1 cellular context compared by ENCODE assay signal in the genomic region with DNA sequence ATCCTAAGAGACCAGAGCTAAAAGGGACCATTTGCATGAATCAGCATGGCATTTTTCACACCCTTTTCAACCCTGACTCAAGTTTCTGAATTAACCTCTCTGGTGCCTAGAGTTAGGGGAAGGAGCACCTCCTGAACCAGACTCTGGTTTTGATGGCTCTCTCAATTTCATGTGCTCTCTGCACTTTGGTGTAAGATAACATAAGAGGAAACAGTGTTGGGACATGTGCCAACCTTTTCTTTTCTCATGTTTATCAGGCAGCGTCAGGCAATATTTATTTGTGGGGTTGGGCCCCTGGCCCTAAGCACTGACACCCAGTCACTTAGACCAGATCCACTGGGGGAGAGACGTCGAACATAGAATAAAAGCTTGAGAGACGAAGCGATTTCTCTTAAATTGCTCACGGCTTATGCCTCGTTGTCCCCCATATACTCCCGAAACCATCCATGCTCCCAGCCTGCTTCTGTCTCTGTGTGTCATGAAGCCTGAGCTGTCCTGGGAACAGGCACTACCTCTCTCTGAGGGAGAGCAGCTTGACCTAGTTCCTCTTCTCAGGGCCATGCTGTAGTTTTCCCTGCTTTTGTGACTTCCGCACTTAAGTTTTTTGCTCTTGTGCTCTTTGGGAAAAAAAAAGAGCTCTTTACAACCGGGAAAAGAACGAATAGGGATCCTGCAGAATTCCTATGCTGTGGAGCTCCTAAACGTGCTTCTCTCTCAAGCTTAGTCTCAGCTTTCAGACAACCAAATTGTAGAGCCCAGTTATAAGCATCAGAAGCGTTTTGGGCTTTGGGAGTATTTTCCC.
TF ChIP-seq lines count a peak whose summit lies in the region.

No MANE protein-coding gene starts in this region.

TF ChIP-seq in K562, 482 proteins besides CTCF, POLR2A, EP300 and RAD21 (continued from another document and continues in another):
- TF ChIP-seq, protein P1, sequence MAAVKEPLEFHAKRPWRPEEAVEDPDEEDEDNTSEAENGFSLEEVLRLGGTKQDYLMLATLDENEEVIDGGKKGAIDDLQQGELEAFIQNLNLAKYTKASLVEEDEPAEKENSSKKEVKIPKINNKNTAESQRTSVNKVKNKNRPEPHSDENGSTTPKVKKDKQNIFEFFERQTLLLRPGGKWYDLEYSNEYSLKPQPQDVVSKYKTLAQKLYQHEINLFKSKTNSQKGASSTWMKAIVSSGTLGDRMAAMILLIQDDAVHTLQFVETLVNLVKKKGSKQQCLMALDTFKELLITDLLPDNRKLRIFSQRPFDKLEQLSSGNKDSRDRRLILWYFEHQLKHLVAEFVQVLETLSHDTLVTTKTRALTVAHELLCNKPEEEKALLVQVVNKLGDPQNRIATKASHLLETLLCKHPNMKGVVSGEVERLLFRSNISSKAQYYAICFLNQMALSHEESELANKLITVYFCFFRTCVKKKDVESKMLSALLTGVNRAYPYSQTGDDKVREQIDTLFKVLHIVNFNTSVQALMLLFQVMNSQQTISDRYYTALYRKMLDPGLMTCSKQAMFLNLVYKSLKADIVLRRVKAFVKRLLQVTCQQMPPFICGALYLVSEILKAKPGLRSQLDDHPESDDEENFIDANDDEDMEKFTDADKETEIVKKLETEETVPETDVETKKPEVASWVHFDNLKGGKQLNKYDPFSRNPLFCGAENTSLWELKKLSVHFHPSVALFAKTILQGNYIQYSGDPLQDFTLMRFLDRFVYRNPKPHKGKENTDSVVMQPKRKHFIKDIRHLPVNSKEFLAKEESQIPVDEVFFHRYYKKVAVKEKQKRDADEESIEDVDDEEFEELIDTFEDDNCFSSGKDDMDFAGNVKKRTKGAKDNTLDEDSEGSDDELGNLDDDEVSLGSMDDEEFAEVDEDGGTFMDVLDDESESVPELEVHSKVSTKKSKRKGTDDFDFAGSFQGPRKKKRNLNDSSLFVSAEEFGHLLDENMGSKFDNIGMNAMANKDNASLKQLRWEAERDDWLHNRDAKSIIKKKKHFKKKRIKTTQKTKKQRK (IDR thresholded peaks at IDR 0.05; ENCODE audit: borderline replicate concordance, low read depth, low read length), result no peak
- TF ChIP-seq, protein P2, sequence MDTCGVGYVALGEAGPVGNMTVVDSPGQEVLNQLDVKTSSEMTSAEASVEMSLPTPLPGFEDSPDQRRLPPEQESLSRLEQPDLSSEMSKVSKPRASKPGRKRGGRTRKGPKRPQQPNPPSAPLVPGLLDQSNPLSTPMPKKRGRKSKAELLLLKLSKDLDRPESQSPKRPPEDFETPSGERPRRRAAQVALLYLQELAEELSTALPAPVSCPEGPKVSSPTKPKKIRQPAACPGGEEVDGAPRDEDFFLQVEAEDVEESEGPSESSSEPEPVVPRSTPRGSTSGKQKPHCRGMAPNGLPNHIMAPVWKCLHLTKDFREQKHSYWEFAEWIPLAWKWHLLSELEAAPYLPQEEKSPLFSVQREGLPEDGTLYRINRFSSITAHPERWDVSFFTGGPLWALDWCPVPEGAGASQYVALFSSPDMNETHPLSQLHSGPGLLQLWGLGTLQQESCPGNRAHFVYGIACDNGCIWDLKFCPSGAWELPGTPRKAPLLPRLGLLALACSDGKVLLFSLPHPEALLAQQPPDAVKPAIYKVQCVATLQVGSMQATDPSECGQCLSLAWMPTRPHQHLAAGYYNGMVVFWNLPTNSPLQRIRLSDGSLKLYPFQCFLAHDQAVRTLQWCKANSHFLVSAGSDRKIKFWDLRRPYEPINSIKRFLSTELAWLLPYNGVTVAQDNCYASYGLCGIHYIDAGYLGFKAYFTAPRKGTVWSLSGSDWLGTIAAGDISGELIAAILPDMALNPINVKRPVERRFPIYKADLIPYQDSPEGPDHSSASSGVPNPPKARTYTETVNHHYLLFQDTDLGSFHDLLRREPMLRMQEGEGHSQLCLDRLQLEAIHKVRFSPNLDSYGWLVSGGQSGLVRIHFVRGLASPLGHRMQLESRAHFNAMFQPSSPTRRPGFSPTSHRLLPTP (IDR thresholded peaks at IDR 0.05; ENCODE audit: borderline replicate concordance, extremely low read depth, insufficient read length), result no peak
- no peak for TF ChIP-seq HDAC8 (tag; IDR thresholded peaks at IDR 0.05)
- TF ChIP-seq ZNF764 (CRISPR knock-in tag; IDR thresholded peaks at IDR 0.05; ENCODE audit: low read depth), result no peak
- no peak for TF ChIP-seq ZSCAN29 (IDR thresholded peaks at IDR 0.05)
- peak; percentile 43; the same call in 1 of the 2 replicates for TF ChIP-seq GATA2 (CRISPR knock-in tag; IDR thresholded peaks at IDR 0.05)
- no peak for TF ChIP-seq NRF1 (conservative IDR thresholded peaks at IDR 0.05 in 1 of 2, IDR thresholded peaks at IDR 0.05 in 1 of 2)
- TF ChIP-seq TARDBP (IDR thresholded peaks at IDR 0.05), result no peak
- TF ChIP-seq, protein P3, sequence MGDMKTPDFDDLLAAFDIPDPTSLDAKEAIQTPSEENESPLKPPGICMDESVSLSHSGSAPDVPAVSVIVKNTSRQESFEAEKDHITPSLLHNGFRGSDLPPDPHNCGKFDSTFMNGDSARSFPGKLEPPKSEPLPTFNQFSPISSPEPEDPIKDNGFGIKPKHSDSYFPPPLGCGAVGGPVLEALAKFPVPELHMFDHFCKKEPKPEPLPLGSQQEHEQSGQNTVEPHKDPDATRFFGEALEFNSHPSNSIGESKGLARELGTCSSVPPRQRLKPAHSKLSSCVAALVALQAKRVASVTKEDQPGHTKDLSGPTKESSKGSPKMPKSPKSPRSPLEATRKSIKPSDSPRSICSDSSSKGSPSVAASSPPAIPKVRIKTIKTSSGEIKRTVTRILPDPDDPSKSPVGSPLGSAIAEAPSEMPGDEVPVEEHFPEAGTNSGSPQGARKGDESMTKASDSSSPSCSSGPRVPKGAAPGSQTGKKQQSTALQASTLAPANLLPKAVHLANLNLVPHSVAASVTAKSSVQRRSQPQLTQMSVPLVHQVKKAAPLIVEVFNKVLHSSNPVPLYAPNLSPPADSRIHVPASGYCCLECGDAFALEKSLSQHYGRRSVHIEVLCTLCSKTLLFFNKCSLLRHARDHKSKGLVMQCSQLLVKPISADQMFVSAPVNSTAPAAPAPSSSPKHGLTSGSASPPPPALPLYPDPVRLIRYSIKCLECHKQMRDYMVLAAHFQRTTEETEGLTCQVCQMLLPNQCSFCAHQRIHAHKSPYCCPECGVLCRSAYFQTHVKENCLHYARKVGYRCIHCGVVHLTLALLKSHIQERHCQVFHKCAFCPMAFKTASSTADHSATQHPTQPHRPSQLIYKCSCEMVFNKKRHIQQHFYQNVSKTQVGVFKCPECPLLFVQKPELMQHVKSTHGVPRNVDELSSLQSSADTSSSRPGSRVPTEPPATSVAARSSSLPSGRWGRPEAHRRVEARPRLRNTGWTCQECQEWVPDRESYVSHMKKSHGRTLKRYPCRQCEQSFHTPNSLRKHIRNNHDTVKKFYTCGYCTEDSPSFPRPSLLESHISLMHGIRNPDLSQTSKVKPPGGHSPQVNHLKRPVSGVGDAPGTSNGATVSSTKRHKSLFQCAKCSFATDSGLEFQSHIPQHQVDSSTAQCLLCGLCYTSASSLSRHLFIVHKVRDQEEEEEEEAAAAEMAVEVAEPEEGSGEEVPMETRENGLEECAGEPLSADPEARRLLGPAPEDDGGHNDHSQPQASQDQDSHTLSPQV (IDR thresholded peaks at IDR 0.05), result peak; percentile 82
- no peak for TF ChIP-seq ELF2 (CRISPR knock-in tag; IDR thresholded peaks at IDR 0.05)
- TF ChIP-seq MYC (IDR thresholded peaks at IDR 0.05; ENCODE audit: low read depth, low read length), result no peak
- TF ChIP-seq MYC (CRISPR knock-in tag; IDR thresholded peaks at IDR 0.05; ENCODE audit: borderline replicate concordance, low read depth), result no peak
- TF ChIP-seq, protein P4, sequence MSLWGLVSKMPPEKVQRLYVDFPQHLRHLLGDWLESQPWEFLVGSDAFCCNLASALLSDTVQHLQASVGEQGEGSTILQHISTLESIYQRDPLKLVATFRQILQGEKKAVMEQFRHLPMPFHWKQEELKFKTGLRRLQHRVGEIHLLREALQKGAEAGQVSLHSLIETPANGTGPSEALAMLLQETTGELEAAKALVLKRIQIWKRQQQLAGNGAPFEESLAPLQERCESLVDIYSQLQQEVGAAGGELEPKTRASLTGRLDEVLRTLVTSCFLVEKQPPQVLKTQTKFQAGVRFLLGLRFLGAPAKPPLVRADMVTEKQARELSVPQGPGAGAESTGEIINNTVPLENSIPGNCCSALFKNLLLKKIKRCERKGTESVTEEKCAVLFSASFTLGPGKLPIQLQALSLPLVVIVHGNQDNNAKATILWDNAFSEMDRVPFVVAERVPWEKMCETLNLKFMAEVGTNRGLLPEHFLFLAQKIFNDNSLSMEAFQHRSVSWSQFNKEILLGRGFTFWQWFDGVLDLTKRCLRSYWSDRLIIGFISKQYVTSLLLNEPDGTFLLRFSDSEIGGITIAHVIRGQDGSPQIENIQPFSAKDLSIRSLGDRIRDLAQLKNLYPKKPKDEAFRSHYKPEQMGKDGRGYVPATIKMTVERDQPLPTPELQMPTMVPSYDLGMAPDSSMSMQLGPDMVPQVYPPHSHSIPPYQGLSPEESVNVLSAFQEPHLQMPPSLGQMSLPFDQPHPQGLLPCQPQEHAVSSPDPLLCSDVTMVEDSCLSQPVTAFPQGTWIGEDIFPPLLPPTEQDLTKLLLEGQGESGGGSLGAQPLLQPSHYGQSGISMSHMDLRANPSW (CRISPR knock-in tag; IDR thresholded peaks at IDR 0.05), result no peak
- no peak for TF ChIP-seq HNRNPK (IDR thresholded peaks at IDR 0.05; ENCODE audit: low read depth, low read length, poor library complexity, severe bottlenecking)
- no peak for TF ChIP-seq ZNF436 (CRISPR knock-in tag; IDR thresholded peaks at IDR 0.05)
- no peak for TF ChIP-seq ZNF583 (CRISPR knock-in tag; IDR thresholded peaks at IDR 0.05)
- TF ChIP-seq SOX6 (IDR thresholded peaks at IDR 0.05), result peak; percentile 75; the same call in 1 of the 2 replicates
- TF ChIP-seq ZFPM2 (CRISPR knock-in tag; IDR thresholded peaks at IDR 0.05), result no peak
- TF ChIP-seq, protein P5, sequence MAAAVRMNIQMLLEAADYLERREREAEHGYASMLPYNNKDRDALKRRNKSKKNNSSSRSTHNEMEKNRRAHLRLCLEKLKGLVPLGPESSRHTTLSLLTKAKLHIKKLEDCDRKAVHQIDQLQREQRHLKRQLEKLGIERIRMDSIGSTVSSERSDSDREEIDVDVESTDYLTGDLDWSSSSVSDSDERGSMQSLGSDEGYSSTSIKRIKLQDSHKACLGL (CRISPR knock-in tag; IDR thresholded peaks at IDR 0.05; ENCODE audit: borderline replicate concordance, poor library complexity, severe bottlenecking), result no peak
- TF ChIP-seq ZNF263 (CRISPR knock-in tag; IDR thresholded peaks at IDR 0.05; ENCODE audit: borderline replicate concordance), result no peak; the same call in 1 of the 2 replicates
- TF ChIP-seq SMARCE1 (IDR thresholded peaks at IDR 0.05), result peak; percentile 70; the same call in 1 of the 2 replicates
- no peak for TF ChIP-seq FOXP1 (CRISPR knock-in tag; IDR thresholded peaks at IDR 0.05)
- no peak for TF ChIP-seq MCM5 (IDR thresholded peaks at IDR 0.05; ENCODE audit: low read depth)
- no peak for TF ChIP-seq ADNP (tag; IDR thresholded peaks at IDR 0.05)
- TF ChIP-seq CBX2 (IDR thresholded peaks at IDR 0.05; ENCODE audit: insufficient read depth, low read length, poor library complexity, severe bottlenecking), result no peak
- TF ChIP-seq, protein P6, sequence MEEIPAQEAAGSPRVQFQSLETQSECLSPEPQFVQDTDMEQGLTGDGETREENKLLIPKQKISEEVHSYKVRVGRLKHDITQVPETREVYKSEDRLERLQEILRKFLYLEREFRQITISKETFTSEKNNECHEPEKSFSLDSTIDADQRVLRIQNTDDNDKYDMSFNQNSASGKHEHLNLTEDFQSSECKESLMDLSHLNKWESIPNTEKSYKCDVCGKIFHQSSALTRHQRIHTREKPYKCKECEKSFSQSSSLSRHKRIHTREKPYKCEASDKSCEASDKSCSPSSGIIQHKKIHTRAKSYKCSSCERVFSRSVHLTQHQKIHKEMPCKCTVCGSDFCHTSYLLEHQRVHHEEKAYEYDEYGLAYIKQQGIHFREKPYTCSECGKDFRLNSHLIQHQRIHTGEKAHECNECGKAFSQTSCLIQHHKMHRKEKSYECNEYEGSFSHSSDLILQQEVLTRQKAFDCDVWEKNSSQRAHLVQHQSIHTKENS (CRISPR knock-in tag; IDR thresholded peaks at IDR 0.05), result no peak
- TF ChIP-seq, protein P7, sequence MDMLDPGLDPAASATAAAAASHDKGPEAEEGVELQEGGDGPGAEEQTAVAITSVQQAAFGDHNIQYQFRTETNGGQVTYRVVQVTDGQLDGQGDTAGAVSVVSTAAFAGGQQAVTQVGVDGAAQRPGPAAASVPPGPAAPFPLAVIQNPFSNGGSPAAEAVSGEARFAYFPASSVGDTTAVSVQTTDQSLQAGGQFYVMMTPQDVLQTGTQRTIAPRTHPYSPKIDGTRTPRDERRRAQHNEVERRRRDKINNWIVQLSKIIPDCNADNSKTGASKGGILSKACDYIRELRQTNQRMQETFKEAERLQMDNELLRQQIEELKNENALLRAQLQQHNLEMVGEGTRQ (CRISPR knock-in tag; IDR thresholded peaks at IDR 0.05), result no peak
- 0 out of 2 replicates have a peak, but pooled peaks have one; percentile 46 for TF ChIP-seq MEF2D (tag; conservative IDR thresholded peaks at IDR 0.05; ENCODE audit: low read depth)
- TF ChIP-seq ARHGAP35 (IDR thresholded peaks at IDR 0.05; ENCODE audit: partially characterized antibody), result no peak
